Comparison of ENCODE assay signal across 14 cellular contexts in the genomic region with DNA sequence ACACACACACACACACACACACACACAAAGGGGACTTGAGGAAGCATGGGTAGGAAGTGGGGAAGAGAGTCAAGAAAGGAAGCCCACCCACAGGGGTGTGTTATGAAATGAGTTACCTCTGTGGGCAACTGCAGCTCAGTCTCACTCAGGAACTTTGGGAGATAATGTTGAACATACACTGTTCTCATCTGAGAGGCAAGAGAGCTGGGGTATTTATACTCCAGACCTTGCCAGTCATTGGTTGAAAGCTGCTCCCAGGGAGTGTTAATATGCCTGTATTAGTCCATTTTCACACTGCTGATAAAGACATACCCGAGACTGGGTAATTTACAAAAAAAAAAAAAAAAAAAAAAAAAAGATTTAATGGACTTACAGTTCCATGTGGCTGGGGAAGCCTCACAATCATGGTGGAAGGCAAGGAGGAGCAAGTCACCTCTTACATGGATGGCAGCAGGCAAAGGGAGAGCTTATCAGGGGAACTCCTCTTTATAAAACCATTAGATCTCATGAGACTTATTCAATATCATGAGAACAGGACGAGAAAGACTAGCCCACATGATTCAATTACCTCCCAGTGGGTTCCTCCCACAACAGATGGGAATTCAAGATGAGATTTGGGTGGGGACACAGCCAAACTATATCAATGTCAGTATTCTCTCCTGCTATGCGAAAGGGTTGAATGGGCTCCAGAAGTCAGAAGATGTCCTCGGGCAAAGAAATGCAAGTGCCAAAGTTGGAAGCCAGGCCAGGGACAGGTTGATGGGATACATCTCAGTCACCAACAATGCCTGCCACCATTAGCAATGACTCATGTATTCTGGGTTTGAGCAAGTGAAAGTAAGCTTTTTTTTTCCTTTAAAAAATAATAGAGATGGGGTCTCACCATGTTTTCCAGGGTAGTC.
DNase-seq lines count a peak whose midpoint lies in the region; ATAC-seq lines count a peak whose summit lies in the region.
"Had no signal": no experiment of that assay in that cellular context is flagged by ENCODE, and none has a peak within 500 bp of the region (broad histone marks: within the 10 kb centered on the region; RNA-seq: fewer than 3 reads in every experiment).

No MANE protein-coding gene starts in this region.

- no peak for ATAC-seq in T-cell (replicated peaks in 1 of 4)
- ATAC-seq: CD8-positive, alpha-beta T cell; GM23338 had no signal

- peak; percentile 59 for DNase-seq in NCI-H2171 treated with DMSO at 0.1 percent for 48 hours (lab: John Stamatoyannopoulos, UW)
- DNase-seq in NCI-H2171 (lab: John Stamatoyannopoulos, UW) = no peak
- peak; percentile 84 for DNase-seq in RPMI7951 (ENCODE audit: low read depth)
- DNase-seq in myocyte (ENCODE audit: low read depth) = peak; percentile 21
- no peak for DNase-seq in T-cell
- no peak for DNase-seq in posterior cingulate gyrus
- no peak for DNase-seq in activated CD4-positive, alpha-beta T cell treated with anti-CD3 and anti-CD28 coated beads for 4 hours
- DNase-seq: 8988T; Calu3; CD8-positive, alpha-beta T cell; HCEC 1CT; HFFc6 had no signal

- no peak overlapping the region for H3K27ac Mint-ChIP-seq in T-cell
- H3K27ac Mint-ChIP-seq: B cell; CD8-positive, alpha-beta T cell; GM23338; HFFc6 had no signal

- H3K27me3 Mint-ChIP-seq in T-cell = peaks cover 0 to 6% of the 10 kb centered on the region in 2 donors

- intact Hi-C loops in posterior cingulate gyrus (cut with DNase I) = no loop called here

- no peak overlapping the region for H3K4me3 Mint-ChIP-seq in T-cell
- H3K4me3 Mint-ChIP-seq: B cell; CD8-positive, alpha-beta T cell; GM23338; HFFc6 had no signal

- H3K9me3 Mint-ChIP-seq in T-cell = peaks cover 3 to 16% (median 5%) of the 10 kb centered on the region in 3 donors

- H3K36me3 Mint-ChIP-seq in T-cell = no peaks in the 10 kb centered on the region
- H3K36me3 Mint-ChIP-seq: CD8-positive, alpha-beta T cell had no signal

- POLR2A ChIA-PET in T-cell (lab: Charles Lee) = no interaction called here

- CTCF ChIA-PET in T-cell (lab: Charles Lee) = interaction anchor here (0.6 to 0.7 kb wide), 3 partner anchors 8 to 145 kb away, joined by 5 to 15 read pairs (median 11); no protein-coding TSS in a partner anchor

- H3K4me1 Mint-ChIP-seq in T-cell = no peaks in the 10 kb centered on the region
- H3K4me1 Mint-ChIP-seq: B cell had no signal

Comparison
In these comparisons a context has a peak if more than half of its experiments do, and no peak if none do; other contexts are left out.
1. DNase-seq: peak in NCI-H2171 treated with DMSO at 0.1 percent for 48 hours (single experiment), RPMI7951 (single experiment) and myocyte (single experiment); none in NCI-H2171 (single experiment), T-cell (0 of 34), posterior cingulate gyrus (0 of 10) and activated CD4-positive, alpha-beta T cell treated with anti-CD3 and anti-CD28 coated beads for 4 hours (0 of 2).